Comparison of ENCODE assay signal across 22 cellular contexts in the genomic region with DNA sequence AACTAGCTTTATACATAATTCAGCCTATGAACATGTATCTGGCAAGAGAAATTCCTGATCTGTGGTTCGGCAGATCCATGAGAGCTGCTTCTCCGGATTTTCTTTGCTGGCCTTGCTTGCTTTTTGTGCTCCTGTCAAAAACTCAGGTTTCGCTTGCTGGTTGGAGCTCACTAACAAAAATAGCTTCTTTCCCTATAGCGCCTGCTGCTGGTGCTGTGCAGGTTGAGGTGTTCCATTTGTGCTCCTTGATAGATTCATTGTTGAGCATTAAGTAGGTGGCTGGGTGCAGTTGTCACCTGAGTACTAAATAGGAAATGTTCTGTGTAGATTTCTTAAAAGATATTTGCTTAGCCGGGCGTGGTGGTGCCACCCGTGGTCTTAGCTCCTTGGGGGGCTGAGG.
"Had no signal": no experiment of that assay in that cellular context is flagged by ENCODE, and none has a peak within 500 bp of the region (broad histone marks: within the 10 kb centered on the region; RNA-seq: fewer than 3 reads in every experiment).

No MANE protein-coding gene starts in this region.

- H3K36me3 Mint-ChIP-seq: activated CD4-positive, alpha-beta memory T cell treated with anti-CD3 and anti-CD28 coated beads for 36 hours; activated CD8-positive, alpha-beta memory T cell treated with anti-CD3 and anti-CD28 coated beads, Interleukin-2, amount 10 ng/mL, durations not matched to agents 7 days and 5 days; activated naive CD8-positive, alpha-beta T cell treated with anti-CD3 and anti-CD28 coated beads for 36 hours had no signal

- H3K4me1 Mint-ChIP-seq: stimulated activated naive CD8-positive, alpha-beta T cell treated with anti-CD3 and anti-CD28 coated beads, Interleukin-15, amount 100 ng/mL, for 72 hours had no signal

- H3K36me3 ChIP-seq: prostate gland, suprapubic skin, transverse colon had no signal

- H3K4me3 ChIP-seq: hepatocyte, lung, prostate gland, skin epidermis, suprapubic skin, transverse colon had no signal

- ATAC-seq: activated CD8-positive, alpha-beta memory T cell treated with anti-CD3 and anti-CD28 coated beads, Interleukin-2, amount 10 ng/mL, durations not matched to agents 7 days and 5 days; activated T-helper 17 cell treated with anti-CD3 and anti-CD28 coated beads, Interleukin-2, amount 50 U/mL, for 72 hours; right cardiac atrium; stimulated activated naive CD8-positive, alpha-beta T cell treated with anti-CD3 and anti-CD28 coated beads, Interleukin-15, amount 100 ng/mL, for 72 hours had no signal

- H3K9me3 Mint-ChIP-seq: activated B cell treated with CpG ODN at 0.5 μM for 24 hours; activated CD4-positive, alpha-beta memory T cell treated with anti-CD3 and anti-CD28 coated beads for 36 hours; activated naive CD8-positive, alpha-beta T cell treated with anti-CD3 and anti-CD28 coated beads for 36 hours; activated T-helper 17 cell treated with anti-CD3 and anti-CD28 coated beads, Interleukin-2, amount 50 U/mL, for 72 hours; stimulated activated naive CD8-positive, alpha-beta T cell treated with anti-CD3 and anti-CD28 coated beads, Interleukin-15, amount 100 ng/mL, for 72 hours had no signal

- DNase-seq: activated B cell treated with CpG ODN at 0.5 μM for 24 hours; activated CD4-positive, alpha-beta memory T cell treated with anti-CD3 and anti-CD28 coated beads for 36 hours; activated CD4-positive, alpha-beta T cell treated with anti-CD3 and anti-CD28 coated beads for 4 hours; activated CD8-positive, alpha-beta memory T cell treated with anti-CD3 and anti-CD28 coated beads, Interleukin-2, amount 10 ng/mL, durations not matched to agents 7 days and 5 days; activated naive CD4-positive, alpha-beta T cell; activated naive CD8-positive, alpha-beta T cell treated with anti-CD3 and anti-CD28 coated beads for 36 hours; activated T-cell treated with anti-CD3 and anti-CD28 coated beads, Interleukin-2, amount 50 U/mL, for 1 hour; amniotic stem cell; effector memory CD4-positive, alpha-beta T cell; foreskin fibroblast; islet precursor cell; midbrain; right cardiac atrium; stimulated activated CD4-positive, alpha-beta T cell treated with anti-CD3 and anti-CD28 coated beads, Interleukin-4, amount 100 ng/mL, for 1 hour; stimulated activated naive CD8-positive, alpha-beta T cell treated with anti-CD3 and anti-CD28 coated beads, Interleukin-15, amount 100 ng/mL, for 72 hours; transverse colon had no signal

- H3K4me3 Mint-ChIP-seq: activated B cell treated with CpG ODN at 0.5 μM for 24 hours; activated CD4-positive, alpha-beta memory T cell treated with anti-CD3 and anti-CD28 coated beads for 36 hours; activated CD8-positive, alpha-beta memory T cell treated with anti-CD3 and anti-CD28 coated beads, Interleukin-2, amount 10 ng/mL, durations not matched to agents 7 days and 5 days; activated naive CD8-positive, alpha-beta T cell treated with anti-CD3 and anti-CD28 coated beads for 36 hours; activated T-helper 17 cell treated with anti-CD3 and anti-CD28 coated beads, Interleukin-2, amount 50 U/mL, for 72 hours; stimulated activated naive CD8-positive, alpha-beta T cell treated with anti-CD3 and anti-CD28 coated beads, Interleukin-15, amount 100 ng/mL, for 72 hours had no signal

- H3K9me3 ChIP-seq: prostate gland, suprapubic skin, transverse colon had no signal

- H3K27ac ChIP-seq: hepatocyte, prostate gland, skin epidermis, suprapubic skin, transverse colon had no signal

- H3K4me1 ChIP-seq: prostate gland, transverse colon had no signal

- H3K27me3 ChIP-seq: hepatocyte, suprapubic skin, transverse colon had no signal

- H3K27me3 Mint-ChIP-seq: activated B cell treated with CpG ODN at 0.5 μM for 24 hours had no signal

- H3K27ac Mint-ChIP-seq: activated B cell treated with CpG ODN at 0.5 μM for 24 hours; activated CD4-positive, alpha-beta memory T cell treated with anti-CD3 and anti-CD28 coated beads for 36 hours; activated CD8-positive, alpha-beta memory T cell treated with anti-CD3 and anti-CD28 coated beads, Interleukin-2, amount 10 ng/mL, durations not matched to agents 7 days and 5 days; activated naive CD8-positive, alpha-beta T cell treated with anti-CD3 and anti-CD28 coated beads for 36 hours; activated T-helper 17 cell treated with anti-CD3 and anti-CD28 coated beads, Interleukin-2, amount 50 U/mL, for 72 hours; stimulated activated naive CD8-positive, alpha-beta T cell treated with anti-CD3 and anti-CD28 coated beads, Interleukin-15, amount 100 ng/mL, for 72 hours had no signal
